ENCODE assay signal across 1 cellular context in genomic region chr17:21817791-21818364, GRCh38.
TF ChIP-seq lines count a peak whose summit lies in the region.

No MANE protein-coding gene starts in this region.

TF ChIP-seq in K562, 482 proteins besides CTCF, POLR2A, EP300 and RAD21 (continued from another document):
- TF ChIP-seq JUND (IDR thresholded peaks at IDR 0.05; ENCODE audit: borderline replicate concordance, low read depth, low read length) (peak; percentile 9; the same call in 1 of the 2 replicates), JUND (tag; IDR thresholded peaks at IDR 0.05; ENCODE audit: borderline replicate concordance, low read depth, low read length) (0 out of 3 replicates have a peak, but pooled peaks have one; percentile 22), ZNF583 (CRISPR knock-in tag; IDR thresholded peaks at IDR 0.05) (no peak), STAG1 (CRISPR knock-in tag; IDR thresholded peaks at IDR 0.05; ENCODE audit: borderline replicate concordance) (no peak)
